Comparison of ENCODE assay signal across 1 cellular context in the genomic region with DNA sequence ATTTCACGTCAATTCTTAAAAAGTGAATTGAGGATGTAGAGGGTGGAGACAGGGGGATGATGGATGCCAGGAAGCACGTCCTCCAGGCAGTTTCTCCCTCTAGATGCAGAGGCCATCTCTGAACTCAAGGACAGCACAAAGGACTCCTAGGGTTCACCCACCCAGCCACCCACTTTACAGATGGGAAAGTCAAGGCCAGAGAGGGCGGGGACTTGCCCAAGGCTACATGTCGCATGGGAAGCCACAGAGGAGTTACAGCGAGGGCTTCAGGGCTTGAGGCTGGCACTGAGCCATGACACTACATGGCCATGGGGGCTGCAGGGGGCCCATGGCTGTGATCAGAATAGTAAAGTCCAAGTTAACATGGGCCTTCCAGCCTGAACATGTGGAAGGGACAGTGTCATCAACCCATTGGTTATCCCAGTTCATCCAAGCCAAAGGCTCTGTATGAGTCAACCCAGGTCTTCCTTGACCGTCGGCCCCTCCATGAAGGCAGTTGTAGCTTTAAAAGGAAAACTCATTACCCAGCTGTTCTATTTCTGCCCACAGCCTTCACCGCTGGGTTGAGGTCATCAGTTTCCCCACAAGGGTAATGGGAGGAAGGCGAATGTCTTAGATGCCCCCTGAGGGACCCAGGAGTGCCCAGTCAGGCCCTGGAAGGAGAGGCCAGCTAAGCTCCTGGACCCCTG.
TF ChIP-seq lines count a peak whose summit lies in the region.

No MANE protein-coding gene starts in this region.

TF ChIP-seq in HepG2, 621 proteins besides CTCF, POLR2A, EP300 and RAD21:
- TF ChIP-seq KLF12 (CRISPR knock-in tag; IDR thresholded peaks at IDR 0.05; ENCODE audit: borderline replicate concordance) (no peak), ZNF629 (CRISPR knock-in tag; conservative IDR thresholded peaks at IDR 0.05) (peak; percentile 85), ZNF33A (CRISPR knock-in tag; IDR thresholded peaks at IDR 0.05; ENCODE audit: borderline replicate concordance) (no peak), ZFP37 (CRISPR knock-in tag; IDR thresholded peaks at IDR 0.05; ENCODE audit: borderline replicate concordance) (no peak), RORA (CRISPR knock-in tag; IDR thresholded peaks at IDR 0.05) (no peak), SMAD9 (CRISPR knock-in tag; IDR thresholded peaks at IDR 0.05) (no peak), ZMYM3 (CRISPR knock-in tag; IDR thresholded peaks at IDR 0.05) (0 out of 2 replicates have a peak, but pooled peaks have one; percentile 47), TAF15 (IDR thresholded peaks at IDR 0.05; ENCODE audit: low read depth, low read length, poor library complexity, severe bottlenecking) (no peak)
- TF ChIP-seq, protein P1, sequence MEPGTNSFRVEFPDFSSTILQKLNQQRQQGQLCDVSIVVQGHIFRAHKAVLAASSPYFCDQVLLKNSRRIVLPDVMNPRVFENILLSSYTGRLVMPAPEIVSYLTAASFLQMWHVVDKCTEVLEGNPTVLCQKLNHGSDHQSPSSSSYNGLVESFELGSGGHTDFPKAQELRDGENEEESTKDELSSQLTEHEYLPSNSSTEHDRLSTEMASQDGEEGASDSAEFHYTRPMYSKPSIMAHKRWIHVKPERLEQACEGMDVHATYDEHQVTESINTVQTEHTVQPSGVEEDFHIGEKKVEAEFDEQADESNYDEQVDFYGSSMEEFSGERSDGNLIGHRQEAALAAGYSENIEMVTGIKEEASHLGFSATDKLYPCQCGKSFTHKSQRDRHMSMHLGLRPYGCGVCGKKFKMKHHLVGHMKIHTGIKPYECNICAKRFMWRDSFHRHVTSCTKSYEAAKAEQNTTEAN (CRISPR knock-in tag; conservative IDR thresholded peaks at IDR 0.05): no peak
- TF ChIP-seq, protein P2, sequence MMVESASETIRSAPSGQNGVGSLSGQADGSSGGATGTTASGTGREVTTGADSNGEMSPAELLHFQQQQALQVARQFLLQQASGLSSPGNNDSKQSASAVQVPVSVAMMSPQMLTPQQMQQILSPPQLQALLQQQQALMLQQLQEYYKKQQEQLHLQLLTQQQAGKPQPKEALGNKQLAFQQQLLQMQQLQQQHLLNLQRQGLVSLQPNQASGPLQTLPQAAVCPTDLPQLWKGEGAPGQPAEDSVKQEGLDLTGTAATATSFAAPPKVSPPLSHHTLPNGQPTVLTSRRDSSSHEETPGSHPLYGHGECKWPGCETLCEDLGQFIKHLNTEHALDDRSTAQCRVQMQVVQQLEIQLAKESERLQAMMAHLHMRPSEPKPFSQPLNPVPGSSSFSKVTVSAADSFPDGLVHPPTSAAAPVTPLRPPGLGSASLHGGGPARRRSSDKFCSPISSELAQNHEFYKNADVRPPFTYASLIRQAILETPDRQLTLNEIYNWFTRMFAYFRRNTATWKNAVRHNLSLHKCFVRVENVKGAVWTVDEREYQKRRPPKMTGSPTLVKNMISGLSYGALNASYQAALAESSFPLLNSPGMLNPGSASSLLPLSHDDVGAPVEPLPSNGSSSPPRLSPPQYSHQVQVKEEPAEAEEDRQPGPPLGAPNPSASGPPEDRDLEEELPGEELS (CRISPR knock-in tag; IDR thresholded peaks at IDR 0.05): no peak
- TF ChIP-seq, protein P3, sequence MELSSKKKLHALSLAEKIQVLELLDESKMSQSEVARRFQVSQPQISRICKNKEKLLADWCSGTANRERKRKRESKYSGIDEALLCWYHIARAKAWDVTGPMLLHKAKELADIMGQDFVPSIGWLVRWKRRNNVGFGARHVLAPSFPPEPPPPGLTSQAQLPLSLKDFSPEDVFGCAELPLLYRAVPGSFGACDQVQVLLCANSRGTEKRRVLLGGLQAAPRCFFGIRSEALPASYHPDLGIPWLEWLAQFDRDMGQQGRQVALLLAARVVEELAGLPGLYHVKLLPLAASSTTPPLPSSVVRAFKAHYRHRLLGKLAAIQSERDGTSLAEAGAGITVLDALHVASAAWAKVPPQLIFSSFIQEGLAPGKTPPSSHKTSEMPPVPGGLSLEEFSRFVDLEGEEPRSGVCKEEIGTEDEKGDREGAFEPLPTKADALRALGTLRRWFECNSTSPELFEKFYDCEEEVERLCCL (CRISPR knock-in tag; IDR thresholded peaks at IDR 0.05; ENCODE audit: borderline replicate concordance): no peak
- TF ChIP-seq, protein P4, sequence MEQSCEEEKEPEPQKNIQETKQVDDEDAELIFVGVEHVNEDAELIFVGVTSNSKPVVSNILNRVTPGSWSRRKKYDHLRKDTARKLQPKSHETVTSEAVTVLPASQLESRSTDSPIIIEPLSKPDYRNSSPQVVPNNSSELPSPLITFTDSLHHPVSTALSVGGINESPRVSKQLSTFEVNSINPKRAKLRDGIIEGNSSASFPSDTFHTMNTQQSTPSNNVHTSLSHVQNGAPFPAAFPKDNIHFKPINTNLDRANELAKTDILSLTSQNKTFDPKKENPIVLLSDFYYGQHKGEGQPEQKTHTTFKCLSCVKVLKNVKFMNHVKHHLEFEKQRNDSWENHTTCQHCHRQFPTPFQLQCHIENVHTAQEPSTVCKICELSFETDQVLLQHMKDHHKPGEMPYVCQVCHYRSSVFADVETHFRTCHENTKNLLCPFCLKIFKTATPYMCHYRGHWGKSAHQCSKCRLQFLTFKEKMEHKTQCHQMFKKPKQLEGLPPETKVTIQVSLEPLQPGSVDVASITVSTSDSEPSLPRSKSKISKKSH (CRISPR knock-in tag; IDR thresholded peaks at IDR 0.05; ENCODE audit: borderline replicate concordance): no peak
- TF ChIP-seq, protein P5, sequence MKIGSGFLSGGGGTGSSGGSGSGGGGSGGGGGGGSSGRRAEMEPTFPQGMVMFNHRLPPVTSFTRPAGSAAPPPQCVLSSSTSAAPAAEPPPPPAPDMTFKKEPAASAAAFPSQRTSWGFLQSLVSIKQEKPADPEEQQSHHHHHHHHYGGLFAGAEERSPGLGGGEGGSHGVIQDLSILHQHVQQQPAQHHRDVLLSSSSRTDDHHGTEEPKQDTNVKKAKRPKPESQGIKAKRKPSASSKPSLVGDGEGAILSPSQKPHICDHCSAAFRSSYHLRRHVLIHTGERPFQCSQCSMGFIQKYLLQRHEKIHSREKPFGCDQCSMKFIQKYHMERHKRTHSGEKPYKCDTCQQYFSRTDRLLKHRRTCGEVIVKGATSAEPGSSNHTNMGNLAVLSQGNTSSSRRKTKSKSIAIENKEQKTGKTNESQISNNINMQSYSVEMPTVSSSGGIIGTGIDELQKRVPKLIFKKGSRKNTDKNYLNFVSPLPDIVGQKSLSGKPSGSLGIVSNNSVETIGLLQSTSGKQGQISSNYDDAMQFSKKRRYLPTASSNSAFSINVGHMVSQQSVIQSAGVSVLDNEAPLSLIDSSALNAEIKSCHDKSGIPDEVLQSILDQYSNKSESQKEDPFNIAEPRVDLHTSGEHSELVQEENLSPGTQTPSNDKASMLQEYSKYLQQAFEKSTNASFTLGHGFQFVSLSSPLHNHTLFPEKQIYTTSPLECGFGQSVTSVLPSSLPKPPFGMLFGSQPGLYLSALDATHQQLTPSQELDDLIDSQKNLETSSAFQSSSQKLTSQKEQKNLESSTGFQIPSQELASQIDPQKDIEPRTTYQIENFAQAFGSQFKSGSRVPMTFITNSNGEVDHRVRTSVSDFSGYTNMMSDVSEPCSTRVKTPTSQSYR (CRISPR knock-in tag; IDR thresholded peaks at IDR 0.05; ENCODE audit: borderline replicate concordance): no peak
